ENCODE assay signal across 10 cellular contexts in the genomic region with DNA sequence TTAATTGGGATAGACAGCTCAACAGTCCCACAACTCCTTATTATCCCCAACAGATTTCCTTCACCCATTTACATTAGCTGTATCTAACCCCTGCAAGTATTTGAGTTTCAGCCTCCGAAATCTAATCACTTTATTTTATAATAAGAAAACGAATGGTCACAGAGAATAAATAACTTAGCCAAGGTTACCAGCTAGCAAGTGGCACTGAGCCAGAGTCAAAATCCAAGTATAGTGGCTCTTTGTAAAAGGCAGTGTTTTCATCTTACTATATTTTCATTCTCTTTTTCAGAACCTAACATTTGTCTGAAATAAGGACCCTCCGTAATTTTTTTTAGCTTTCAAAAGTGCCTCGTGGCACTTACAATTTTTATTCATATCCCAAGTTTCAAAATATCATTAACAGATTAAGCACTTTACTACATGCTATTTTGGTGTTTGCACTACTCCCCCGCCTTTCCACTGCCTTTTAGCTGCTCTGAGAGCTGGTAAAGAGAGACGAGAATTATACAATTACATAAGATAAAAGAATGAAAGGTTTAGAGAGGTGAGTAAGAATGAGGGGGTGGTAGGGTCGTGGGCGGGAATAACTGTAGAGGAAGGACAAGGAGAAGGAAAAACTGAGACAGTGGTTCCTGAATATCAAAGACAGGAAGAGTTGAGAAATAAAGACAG. TPM values are rescaled to one million over a fixed set of nuclear protein-coding genes. Genes with fewer than 3 reads are reported as not detected.
DNase-seq lines count a peak whose midpoint lies in the region; ATAC-seq lines count a peak whose summit lies in the region.
"Had no signal": no experiment of that assay in that cellular context is flagged by ENCODE, and none has a peak within 500 bp of the region (broad histone marks: within the 10 kb centered on the region; RNA-seq: fewer than 3 reads in every experiment).

No MANE protein-coding gene starts in this region.

- no peak overlapping the region for H3K4me3 ChIP-seq in naive thymus-derived CD4-positive, alpha-beta T cell (ENCODE audit: low read length)
- H3K4me3 ChIP-seq: SJSA1 had no signal

- CTCF ChIA-PET in naive thymus-derived CD4-positive, alpha-beta T cell (lab: Charles Lee): no interaction called here

- H3K27ac ChIP-seq in naive thymus-derived CD4-positive, alpha-beta T cell (ENCODE audit: low read depth, low read length): peak overlapping the region; percentile 98
- H3K27ac ChIP-seq: SJSA1 had no signal

- H3K27me3 ChIP-seq in naive thymus-derived CD4-positive, alpha-beta T cell (ENCODE audit: control insufficient read depth in 2 of 2, insufficient read depth in 2 of 2, low read length in 2 of 2): no peaks in the 10 kb centered on the region
- H3K27me3 ChIP-seq: SJSA1 had no signal

- H3K4me1 Mint-ChIP-seq in activated T-cell treated with anti-CD3 and anti-CD28 coated beads, Interleukin-2, amount 50 U/mL, for 24 hours (ENCODE audit: low read depth): peaks cover 39% of the 10 kb centered on the region
- H3K4me1 Mint-ChIP-seq in naive thymus-derived CD4-positive, alpha-beta T cell: peaks cover 17 to 55% (median 50%) of the 10 kb centered on the region in 7 donors

- H3K36me3 Mint-ChIP-seq in activated T-cell treated with anti-CD3 and anti-CD28 coated beads, Interleukin-2, amount 50 U/mL, for 24 hours (ENCODE audit: low read depth): peaks cover 20% of the 10 kb centered on the region
- H3K36me3 Mint-ChIP-seq in naive thymus-derived CD4-positive, alpha-beta T cell: peaks cover 0 to 31% (median 8%) of the 10 kb centered on the region in 5 donors

- H3K36me3 ChIP-seq in naive thymus-derived CD4-positive, alpha-beta T cell (ENCODE audit: control insufficient read depth in 2 of 3, insufficient read depth in 3 of 3, low read length in 3 of 3): peaks cover 0 to 10% (median 0%) of the 10 kb centered on the region in 3 experiments

- H3K27ac Mint-ChIP-seq in activated T-cell treated with anti-CD3 and anti-CD28 coated beads, Interleukin-2, amount 50 U/mL, for 24 hours: peak overlapping the region; percentile 83
- H3K27ac Mint-ChIP-seq in naive thymus-derived CD4-positive, alpha-beta T cell: peak overlapping the region; percentile 73 to 99 (median 97)

- H3K4me3 Mint-ChIP-seq in activated T-cell treated with anti-CD3 and anti-CD28 coated beads, Interleukin-2, amount 50 U/mL, for 24 hours: peak overlapping the region; percentile 38
- H3K4me3 Mint-ChIP-seq in naive thymus-derived CD4-positive, alpha-beta T cell: peak overlapping the region in 9 of 10 donors; percentile 42 to 72 (median 66)
- H3K4me3 Mint-ChIP-seq: central memory CD8-positive, alpha-beta T cell had no signal

- POLR2A ChIA-PET in naive thymus-derived CD4-positive, alpha-beta T cell (lab: Charles Lee): interaction anchor here (1.2 to 1.6 kb wide), 3 partner anchors 14 to 350 kb away, joined by 3 to 5 read pairs (median 3); no protein-coding TSS in a partner anchor

- H3K27me3 Mint-ChIP-seq in activated T-cell treated with anti-CD3 and anti-CD28 coated beads, Interleukin-2, amount 50 U/mL, for 24 hours: no peaks in the 10 kb centered on the region
- H3K27me3 Mint-ChIP-seq in naive thymus-derived CD4-positive, alpha-beta T cell: peaks cover 0 to 3% (median 0%) of the 10 kb centered on the region in 5 donors
- H3K27me3 Mint-ChIP-seq: central memory CD8-positive, alpha-beta T cell had no signal

- DNase-seq in activated CD8-positive, alpha-beta memory T cell treated with anti-CD3 and anti-CD28 coated beads for 4 hours (ENCODE audit: low read depth in 2 of 2): peak; percentile 43 to 71
- DNase-seq in activated CD8-positive, alpha-beta memory T cell treated with anti-CD3 and anti-CD28 coated beads for 24 hours: no peak
- DNase-seq in activated T-cell treated with anti-CD3 and anti-CD28 coated beads, Interleukin-2, amount 50 U/mL, for 24 hours: peak; percentile 55
- peak in 1 of 9 donors; percentile 66 for DNase-seq in naive thymus-derived CD4-positive, alpha-beta T cell
- peak; percentile 60 for DNase-seq in stimulated activated naive CD4-positive, alpha-beta T cell treated with Interleukin-2 at 50 U/mL for 16 hours (lab: John Stamatoyannopoulos, UW)
- DNase-seq in globus pallidus (ENCODE audit: low spot score) (no peak), glomerular visceral epithelial cell (ENCODE audit: extremely low spot score) (no peak)

- ATAC-seq in naive thymus-derived CD4-positive, alpha-beta T cell: no peak
- no peak for ATAC-seq in GM18498 (IDR thresholded peaks at IDR 0.05; ENCODE audit: unreplicated experiment)

- H3K9me3 Mint-ChIP-seq in activated T-cell treated with anti-CD3 and anti-CD28 coated beads, Interleukin-2, amount 50 U/mL, for 24 hours: no peaks in the 10 kb centered on the region
- H3K9me3 Mint-ChIP-seq in naive thymus-derived CD4-positive, alpha-beta T cell: peaks cover 0 to 8% (median 0%) of the 10 kb centered on the region in 11 donors
- H3K9me3 Mint-ChIP-seq: central memory CD8-positive, alpha-beta T cell had no signal

- no peaks in the 10 kb centered on the region for H3K9me3 ChIP-seq in naive thymus-derived CD4-positive, alpha-beta T cell (ENCODE audit: control insufficient read depth in 2 of 3, low read length in 3 of 3)
- H3K9me3 ChIP-seq: SJSA1 had no signal

- intact Hi-C loops in naive thymus-derived CD4-positive, alpha-beta T cell (cut with micrococcal nuclease): no loop called here

- peaks cover 15 to 35% of the 10 kb centered on the region in 2 donors for H3K4me1 ChIP-seq in naive thymus-derived CD4-positive, alpha-beta T cell (ENCODE audit: control insufficient read depth in 2 of 2, insufficient read depth in 2 of 2, low read length in 2 of 2)
- H3K4me1 ChIP-seq: SJSA1 had no signal

RNA-seq across cellular contexts. Expression of a gene that starts 3.7 kb away (rescaled TPM):
- 100 to 1,000 TPM; 156 to 224 (median 180) TPM for total RNA-seq in naive thymus-derived CD4-positive, alpha-beta T cell
- 100 to 1,000 TPM in 1 of 2 donors, 10 to 100 TPM in 1; 72.5 to 102 TPM for polyA plus RNA-seq in naive thymus-derived CD4-positive, alpha-beta T cell

Comparison
In these comparisons a context has a peak if more than half of its experiments do, and no peak if none do; other contexts are left out.
1. DNase-seq: peak in activated CD8-positive, alpha-beta memory T cell treated with anti-CD3 and anti-CD28 coated beads for 4 hours (2 of 2), activated T-cell treated with anti-CD3 and anti-CD28 coated beads, Interleukin-2, amount 50 U/mL, for 24 hours (single experiment) and stimulated activated naive CD4-positive, alpha-beta T cell treated with Interleukin-2 at 50 U/mL for 16 hours (single experiment); none in activated CD8-positive, alpha-beta memory T cell treated with anti-CD3 and anti-CD28 coated beads for 24 hours (single experiment), globus pallidus (single experiment) and glomerular visceral epithelial cell (single experiment).